ENCODE assay signal across 19 cellular contexts in genomic region chr2:205665791-205666190, GRCh38.
"Had no signal": no experiment of that assay in that cellular context is flagged by ENCODE, and none has a peak within 500 bp of the region (broad histone marks: within the 10 kb centered on the region; RNA-seq: fewer than 3 reads in every experiment).

No MANE protein-coding gene starts in this region.

- DNase-seq: effector memory CD8-positive, alpha-beta T cell; erythroblast; foreskin keratinocyte; kidney; left cardiac atrium; left ventricle myocardium inferior; lower lobe of right lung; natural killer cell; nucleus accumbens; pancreas; right cardiac atrium; small intestine; stimulated activated CD4-positive, alpha-beta T cell treated with anti-CD3 and anti-CD28 coated beads, Interleukin-12 subunit alpha, Interleukin-12 subunit beta, amount 100 ng/mL, for 4 hours; stimulated activated naive CD4-positive, alpha-beta T cell; stomach; substantia nigra; transverse colon had no signal

- H3K4me3 ChIP-seq: hepatocyte, left ventricle myocardium inferior, lower lobe of right lung, pancreas, stomach, thoracic aorta, transverse colon had no signal

- ATAC-seq: effector memory CD8-positive, alpha-beta T cell; foreskin keratinocyte; left cardiac atrium; lower lobe of right lung; natural killer cell; pancreas; right cardiac atrium had no signal
